ENCODE assay signal across 9 cellular contexts in genomic region chr6:131951576-131952230, GRCh38. TPM values are rescaled to one million over a fixed set of nuclear protein-coding genes. Genes with fewer than 3 reads are reported as not detected.
DNase-seq lines count a peak whose midpoint lies in the region; ATAC-seq and TF ChIP-seq lines count a peak whose summit lies in the region.
"Had no signal": no experiment of that assay in that cellular context is flagged by ENCODE, and none has a peak within 500 bp of the region (broad histone marks: within the 10 kb centered on the region; RNA-seq: fewer than 3 reads in every experiment).

No MANE protein-coding gene starts in this region.

- H3K9me3 Mint-ChIP-seq in activated naive CD4-positive, alpha-beta T cell treated with anti-CD3 and anti-CD28 coated beads, Interleukin-2, amount 50 U/mL, for 24 hours, result no peaks in the 10 kb centered on the region

- ATAC-seq in mucosa of descending colon, result no peak
- no peak for ATAC-seq in upper lobe of right lung
- ATAC-seq in GM21381 (IDR thresholded peaks at IDR 0.05; ENCODE audit: unreplicated experiment), result no peak
- no peak for ATAC-seq in HG03108 (IDR thresholded peaks at IDR 0.05; ENCODE audit: unreplicated experiment)

- peaks cover 13% of the 10 kb centered on the region for H3K4me1 Mint-ChIP-seq in activated naive CD4-positive, alpha-beta T cell treated with anti-CD3 and anti-CD28 coated beads, Interleukin-2, amount 50 U/mL, for 24 hours

- peak overlapping the region; percentile 58 for H3K4me3 ChIP-seq in mucosa of descending colon
- peak overlapping the region; percentile 71 for H3K4me3 ChIP-seq in upper lobe of right lung

- H3K27ac Mint-ChIP-seq in activated naive CD4-positive, alpha-beta T cell treated with anti-CD3 and anti-CD28 coated beads, Interleukin-2, amount 50 U/mL, for 24 hours, result no peak overlapping the region

- no peak for DNase-seq in activated naive CD4-positive, alpha-beta T cell (lab: John Stamatoyannopoulos, UW)
- DNase-seq in cerebellar cortex (ENCODE audit: low spot score) (peak; percentile 48), mucosa of descending colon (no peak), upper lobe of right lung (no peak), HuH-7.5 (ENCODE audit: low spot score) (no peak)
- DNase-seq: activated effector memory CD4-positive, alpha-beta T cell treated with anti-CD3 and anti-CD28 coated beads, Interleukin-2, amount 50 U/mL, for 16 hours had no signal

- no peaks in the 10 kb centered on the region for H3K36me3 ChIP-seq in mucosa of descending colon (ENCODE audit: low read depth)
- peaks cover 9% of the 10 kb centered on the region for H3K36me3 ChIP-seq in upper lobe of right lung

- H3K4me3 Mint-ChIP-seq in activated naive CD4-positive, alpha-beta T cell treated with anti-CD3 and anti-CD28 coated beads, Interleukin-2, amount 50 U/mL, for 24 hours, result peak overlapping the region; percentile 66

- H3K27ac ChIP-seq in upper lobe of right lung, result peak overlapping the region; percentile 55

- no peak for TF ChIP-seq CTCF in mucosa of descending colon (IDR thresholded peaks at IDR 0.05)
- TF ChIP-seq CTCF in upper lobe of right lung (IDR thresholded peaks at IDR 0.05), result no peak

- H3K27me3 ChIP-seq in upper lobe of right lung, result no peaks in the 10 kb centered on the region

- H3K4me1 ChIP-seq in mucosa of descending colon (ENCODE audit: low read depth) (peaks cover 28% of the 10 kb centered on the region), upper lobe of right lung (peaks cover 16% of the 10 kb centered on the region)

- H3K9me3 ChIP-seq in mucosa of descending colon (no peaks in the 10 kb centered on the region), upper lobe of right lung (no peaks in the 10 kb centered on the region)

- no peaks in the 10 kb centered on the region for H3K36me3 Mint-ChIP-seq in activated naive CD4-positive, alpha-beta T cell treated with anti-CD3 and anti-CD28 coated beads, Interleukin-2, amount 50 U/mL, for 24 hours

- peaks cover 55% of the 10 kb centered on the region for H3K27me3 Mint-ChIP-seq in activated naive CD4-positive, alpha-beta T cell treated with anti-CD3 and anti-CD28 coated beads, Interleukin-2, amount 50 U/mL, for 24 hours

- intact Hi-C loops in mucosa of descending colon (cut with DNase I, micrococcal nuclease), result no loop called here
- intact Hi-C loops in upper lobe of right lung (cut with DNase I), result no loop called here

RNA-seq across cellular contexts. Expression of gene CCN2, which starts 0.5 kb away (rescaled TPM):
- total RNA-seq in mucosa of descending colon (10 to 100 TPM; 17.1 to 39.7 (median 39.4) TPM), upper lobe of right lung (229 TPM)
